1 cellular context compared by ENCODE assay signal in the genomic region with DNA sequence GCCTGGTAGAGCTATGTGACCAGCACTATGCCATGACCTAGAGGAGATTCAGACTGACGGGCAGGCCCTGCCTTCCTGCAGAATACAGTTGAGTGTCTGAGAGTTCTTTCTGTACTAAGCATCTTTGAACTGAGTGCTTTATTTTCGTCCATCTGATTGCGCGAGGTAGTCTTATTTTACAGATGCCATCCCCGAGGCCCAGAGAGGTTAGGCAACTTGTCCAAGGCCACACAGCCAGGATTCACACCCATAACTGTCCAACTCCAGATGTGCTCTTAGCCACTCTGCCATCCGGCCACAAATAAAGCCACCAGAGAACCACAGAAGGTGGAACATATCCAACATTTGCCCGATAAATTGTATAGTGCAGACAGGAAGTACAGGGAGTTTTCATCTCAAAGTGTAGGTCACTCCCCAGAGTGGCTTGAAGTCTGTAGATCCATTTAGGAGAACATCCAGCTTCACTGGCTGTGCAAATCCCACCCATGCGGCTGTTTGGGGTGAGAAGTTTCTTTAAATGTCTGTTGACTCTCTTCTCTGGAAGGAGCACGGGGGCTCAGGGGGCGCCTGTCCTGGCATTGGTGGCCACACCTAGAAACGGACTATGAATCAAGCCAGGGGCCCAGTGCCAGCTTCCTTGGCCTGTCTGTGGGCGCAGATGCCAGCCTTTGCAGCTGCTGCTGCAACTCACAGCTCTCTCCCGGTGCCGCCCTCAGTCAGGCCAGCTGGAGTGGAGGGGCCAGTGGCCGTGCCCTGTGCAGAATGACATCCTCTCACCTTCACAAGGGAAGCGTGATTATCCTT.
TF ChIP-seq lines count a peak whose summit lies in the region.

No MANE protein-coding gene starts in this region.

TF ChIP-seq in endothelial cell of umbilical vein, 7 proteins besides CTCF, POLR2A, EP300 and RAD21:
- TF ChIP-seq MYC (IDR thresholded peaks at IDR 0.05; ENCODE audit: low read depth, low read length) (no peak), EZH2 (IDR thresholded peaks at IDR 0.05; ENCODE audit: borderline replicate concordance, low read depth, low read length, severe bottlenecking) (no peak), GATA2 (IDR thresholded peaks at IDR 0.05; ENCODE audit: insufficient read depth, insufficient read length, low read depth, low read length) (no peak), JUN (IDR thresholded peaks at IDR 0.05; ENCODE audit: borderline replicate concordance, insufficient read depth, insufficient read length, low read depth) (no peak), POLR2AphosphoS5 (IDR thresholded peaks at IDR 0.05; ENCODE audit: insufficient read depth, low read depth, low read length) (no peak), FOS (IDR thresholded peaks at IDR 0.05; ENCODE audit: borderline replicate concordance, insufficient read depth, low read length) (no peak)
- TF ChIP-seq, protein P1, sequence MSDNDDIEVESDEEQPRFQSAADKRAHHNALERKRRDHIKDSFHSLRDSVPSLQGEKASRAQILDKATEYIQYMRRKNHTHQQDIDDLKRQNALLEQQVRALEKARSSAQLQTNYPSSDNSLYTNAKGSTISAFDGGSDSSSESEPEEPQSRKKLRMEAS (IDR thresholded peaks at IDR 0.05; ENCODE audit: insufficient read depth, insufficient read length): no peak
